Comparison of ENCODE assay signal across 1 cellular context in genomic region chr20:41231136-41231535, GRCh38.
TF ChIP-seq lines count a peak whose summit lies in the region.

No MANE protein-coding gene starts in this region.

TF ChIP-seq in IMR-90, 13 proteins besides CTCF, POLR2A, EP300 and RAD21:
- TF ChIP-seq MXI1 (IDR thresholded peaks at IDR 0.05; ENCODE audit: borderline replicate concordance, low read depth, low read length) = no peak
- TF ChIP-seq CHD1 (IDR thresholded peaks at IDR 0.05; ENCODE audit: low read depth, low read length) = no peak
- no peak for TF ChIP-seq FOS (IDR thresholded peaks at IDR 0.05; ENCODE audit: low read depth, low read length)
- no peak for TF ChIP-seq RFX5 (IDR thresholded peaks at IDR 0.05; ENCODE audit: low read depth, low read length)
- TF ChIP-seq USF2 (IDR thresholded peaks at IDR 0.05; ENCODE audit: low read depth, low read length) = no peak
- TF ChIP-seq MAFK (IDR thresholded peaks at IDR 0.05; ENCODE audit: low read depth, low read length) = no peak
- TF ChIP-seq CEBPB (IDR thresholded peaks at IDR 0.05; ENCODE audit: low read depth, low read length) = no peak
- TF ChIP-seq RCOR1 (IDR thresholded peaks at IDR 0.05; ENCODE audit: insufficient replicate concordance, low read length) = no peak
- no peak for TF ChIP-seq ELK1 (IDR thresholded peaks at IDR 0.05; ENCODE audit: borderline replicate concordance, low read depth, low read length)
- no peak for TF ChIP-seq NFE2L2 (IDR thresholded peaks at IDR 0.05; ENCODE audit: low read depth, low read length)
- TF ChIP-seq SMC3 (IDR thresholded peaks at IDR 0.05; ENCODE audit: low read depth, low read length) = no peak
- TF ChIP-seq MAZ (IDR thresholded peaks at IDR 0.05; ENCODE audit: borderline replicate concordance, low read depth, low read length) = no peak
- no peak for TF ChIP-seq BHLHE40 (IDR thresholded peaks at IDR 0.05; ENCODE audit: low read depth, low read length)
